In the genomic region with DNA sequence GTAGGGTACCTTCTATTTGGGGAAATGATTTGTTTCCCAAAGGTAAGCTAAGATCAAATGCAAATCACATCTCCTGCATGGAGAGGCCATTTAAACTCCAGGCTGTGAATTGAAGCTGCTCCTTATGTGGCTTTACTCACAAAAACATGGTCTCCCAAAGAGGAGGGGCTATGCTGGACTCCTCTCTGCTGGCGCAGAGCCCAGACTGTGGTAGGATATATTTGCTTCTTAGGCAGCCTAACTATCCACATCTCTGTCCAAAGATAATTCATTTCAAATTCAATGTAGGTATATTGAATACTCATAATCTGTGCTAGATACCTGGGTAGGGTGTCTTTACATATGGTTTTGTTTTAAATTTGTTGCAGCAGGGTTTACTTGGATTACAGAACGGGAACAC, we compare ENCODE assay signal across 23 cellular contexts.
DNase-seq lines count a peak whose midpoint lies in the region; ATAC-seq and TF ChIP-seq lines count a peak whose summit lies in the region.
"Had no signal": no experiment of that assay in that cellular context is flagged by ENCODE, and none has a peak within 500 bp of the region (broad histone marks: within the 10 kb centered on the region; RNA-seq: fewer than 3 reads in every experiment).

No MANE protein-coding gene starts in this region.

- H3K36me3 ChIP-seq in A673 (ENCODE audit: insufficient read depth, low read length, poor library complexity, severe bottlenecking) = no peaks in the 10 kb centered on the region
- H3K36me3 ChIP-seq: BLaER1, colonic mucosa, heart left ventricle, transverse colon had no signal

- in situ Hi-C loops in astrocyte of the spinal cord (cut with HindIII; ENCODE audit: low sequenced_read_pairs) = no loop called here

- no peak overlapping the region for H3K4me3 Mint-ChIP-seq in activated CD8-positive, alpha-beta T cell treated with anti-CD3 and anti-CD28 coated beads, Interleukin-2, amount 10 ng/mL, durations not matched to agents 7 days and 5 days
- H3K4me3 Mint-ChIP-seq: activated CD4-positive, alpha-beta memory T cell treated with anti-CD3 and anti-CD28 coated beads for 36 hours; IgD-negative memory B cell; neural crest cell had no signal

- no peaks in the 10 kb centered on the region for H3K27me3 ChIP-seq in A673 (replicated peaks; ENCODE audit: insufficient read depth, low read depth, low read length, poor library complexity)
- H3K27me3 ChIP-seq: BLaER1, colonic mucosa, heart left ventricle, transverse colon had no signal

- no peaks in the 10 kb centered on the region for H3K4me1 Mint-ChIP-seq in activated CD8-positive, alpha-beta T cell treated with anti-CD3 and anti-CD28 coated beads, Interleukin-2, amount 10 ng/mL, durations not matched to agents 7 days and 5 days (ENCODE audit: low read depth)
- H3K4me1 Mint-ChIP-seq: IgD-negative memory B cell, neural crest cell had no signal

- H3K9me3 Mint-ChIP-seq in activated CD8-positive, alpha-beta T cell treated with anti-CD3 and anti-CD28 coated beads, Interleukin-2, amount 10 ng/mL, durations not matched to agents 7 days and 5 days (ENCODE audit: insufficient read depth) = no peaks in the 10 kb centered on the region
- H3K9me3 Mint-ChIP-seq: activated CD4-positive, alpha-beta memory T cell treated with anti-CD3 and anti-CD28 coated beads for 36 hours; neural crest cell had no signal

- no TSS peak for BruUV-seq in A673 (replicated peaks; lab: Mats Ljungman, UMichigan)

- no peak for ATAC-seq in HG03159 (IDR thresholded peaks at IDR 0.05; ENCODE audit: unreplicated experiment)
- ATAC-seq in activated CD8-positive, alpha-beta T cell treated with anti-CD3 and anti-CD28 coated beads, Interleukin-2, amount 10 ng/mL, durations not matched to agents 7 days and 5 days = no peak
- ATAC-seq in HG02642 (IDR thresholded peaks at IDR 0.05; ENCODE audit: poor library complexity, unreplicated experiment) = no peak

- TF ChIP-seq CTCF in A673 (conservative IDR thresholded peaks at IDR 0.05; ENCODE audit: low read depth, low read length) (no peak), astrocyte of the spinal cord (IDR thresholded peaks at IDR 0.05; ENCODE audit: low read depth, low read length) (no peak)

- no peaks in the 10 kb centered on the region for H3K4me1 ChIP-seq in A673 (ENCODE audit: insufficient read depth, low read length, poor library complexity, severe bottlenecking)
- H3K4me1 ChIP-seq: colonic mucosa, heart left ventricle, parathyroid adenoma, transverse colon had no signal

- CTCF ChIA-PET in A673 (lab: Charles Lee) = no interaction called here
- CTCF ChIA-PET in activated CD8-positive, alpha-beta T cell treated with anti-CD3 and anti-CD28 coated beads, Interleukin-2, amount 10 ng/mL, durations not matched to agents 7 days and 5 days (lab: Charles Lee) = no interaction called here

- POLR2A ChIA-PET in A673 (lab: Charles Lee; ENCODE audit: low non-redundant PET) = no interaction called here
- POLR2A ChIA-PET in activated CD8-positive, alpha-beta T cell treated with anti-CD3 and anti-CD28 coated beads, Interleukin-2, amount 10 ng/mL, durations not matched to agents 7 days and 5 days (lab: Charles Lee) = no interaction called here

- intact Hi-C loops in A673 (cut with micrococcal nuclease; ENCODE audit: unreplicated experiment) = no loop called here

- no peak overlapping the region for H3K27ac ChIP-seq in A673 (ENCODE audit: low read depth, low read length, poor library complexity, severe bottlenecking)
- H3K27ac ChIP-seq: BLaER1, colonic mucosa, epithelial cell of prostate, heart left ventricle, parathyroid adenoma, transverse colon had no signal

- H3K27me3 Mint-ChIP-seq in activated CD8-positive, alpha-beta T cell treated with anti-CD3 and anti-CD28 coated beads, Interleukin-2, amount 10 ng/mL, durations not matched to agents 7 days and 5 days (ENCODE audit: low read depth) = peaks cover 2% of the 10 kb centered on the region

- DNase-seq in A673 (ENCODE audit: low spot score) = peak; percentile 37
- DNase-seq in DMS79 treated with DMSO at 0.1 percent for 48 hours (lab: John Stamatoyannopoulos, UW) = peak; percentile 69
- DNase-seq in NCI-H187 treated with DMSO at 0.1 percent for 48 hours (lab: John Stamatoyannopoulos, UW) = peak; percentile 45
- DNase-seq in astrocyte of the spinal cord (ENCODE audit: low read depth, low spot score) = peak; percentile 49
- DNase-seq in activated CD8-positive, alpha-beta T cell treated with anti-CD3 and anti-CD28 coated beads, Interleukin-2, amount 10 ng/mL, durations not matched to agents 7 days and 5 days = no peak
- DNase-seq: activated CD4-positive, alpha-beta memory T cell treated with anti-CD3 and anti-CD28 coated beads for 36 hours; activated CD8-positive, alpha-beta memory T cell treated with anti-CD3 and anti-CD28 coated beads, Interleukin-2, amount 50 U/mL, for 48 hours; activated naive CD4-positive, alpha-beta T cell treated with anti-CD3 and anti-CD28 coated beads, Interleukin-2, amount 50 U/mL, for 16 hours; amniotic stem cell; colonic mucosa; effector CD8-positive, alpha-beta T cell; heart left ventricle; NCI-H146; NCI-H526 treated with DMSO at 0.1 percent for 48 hours; stimulated activated CD4-positive, alpha-beta T cell treated with anti-CD3 and anti-CD28 coated beads, Interleukin-2, amount 100 ng/mL, for 24 hours; transverse colon had no signal

- no peak overlapping the region for H3K27ac Mint-ChIP-seq in activated CD8-positive, alpha-beta T cell treated with anti-CD3 and anti-CD28 coated beads, Interleukin-2, amount 10 ng/mL, durations not matched to agents 7 days and 5 days
- H3K27ac Mint-ChIP-seq: activated CD4-positive, alpha-beta memory T cell treated with anti-CD3 and anti-CD28 coated beads for 36 hours had no signal

- H3K9me3 ChIP-seq in A673 (ENCODE audit: low read depth, low read length, poor library complexity, severe bottlenecking) = no peaks in the 10 kb centered on the region
- H3K9me3 ChIP-seq: BLaER1, colonic mucosa, transverse colon had no signal

- H3K36me3 Mint-ChIP-seq in activated CD8-positive, alpha-beta T cell treated with anti-CD3 and anti-CD28 coated beads, Interleukin-2, amount 10 ng/mL, durations not matched to agents 7 days and 5 days (ENCODE audit: low read depth) = no peaks in the 10 kb centered on the region
- H3K36me3 Mint-ChIP-seq: activated CD4-positive, alpha-beta memory T cell treated with anti-CD3 and anti-CD28 coated beads for 36 hours; IgD-negative memory B cell had no signal

- no peak overlapping the region for H3K4me3 ChIP-seq in A673 (ENCODE audit: low read depth, low read length, poor library complexity, severe bottlenecking)
- H3K4me3 ChIP-seq in astrocyte of the spinal cord (ENCODE audit: low read depth, low read length) = no peak overlapping the region
- H3K4me3 ChIP-seq: BLaER1, colonic mucosa, heart left ventricle, transverse colon had no signal
